1 cellular context compared by ENCODE assay signal in the genomic region with DNA sequence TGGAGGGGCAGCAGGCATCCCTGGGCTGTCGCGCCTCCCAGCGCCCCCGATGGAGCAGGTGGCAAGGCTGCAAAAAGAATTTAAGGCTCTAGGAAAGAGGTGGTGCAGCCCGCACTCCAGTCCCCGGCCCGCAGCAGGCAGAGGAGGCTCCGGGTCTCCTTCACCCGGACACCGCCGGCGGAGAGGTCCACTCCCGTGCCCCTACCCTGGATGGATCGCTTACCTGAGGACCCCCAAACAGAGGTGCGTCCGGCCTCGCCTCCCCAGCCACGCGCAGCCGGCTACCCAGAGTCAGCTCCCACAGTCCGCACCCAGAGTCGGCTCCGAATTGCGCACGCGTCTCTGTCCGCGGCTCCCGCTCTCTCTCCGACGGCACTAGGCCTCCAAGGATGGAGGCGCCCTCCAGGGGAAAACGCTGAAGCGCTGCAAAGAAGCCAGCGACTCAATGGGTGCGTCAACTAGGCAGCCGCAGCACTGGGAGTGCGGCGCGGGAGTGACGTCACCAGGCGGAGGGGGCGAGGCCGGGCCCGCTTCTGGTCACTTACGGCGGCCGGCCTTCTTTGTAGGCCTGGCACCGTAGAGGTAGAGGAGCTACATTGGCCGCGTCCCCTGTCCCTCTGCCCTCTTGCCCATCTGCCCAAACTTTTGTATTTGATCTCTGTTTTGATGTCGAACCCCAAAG.
TF ChIP-seq lines count a peak whose summit lies in the region.

A gene with protein sequence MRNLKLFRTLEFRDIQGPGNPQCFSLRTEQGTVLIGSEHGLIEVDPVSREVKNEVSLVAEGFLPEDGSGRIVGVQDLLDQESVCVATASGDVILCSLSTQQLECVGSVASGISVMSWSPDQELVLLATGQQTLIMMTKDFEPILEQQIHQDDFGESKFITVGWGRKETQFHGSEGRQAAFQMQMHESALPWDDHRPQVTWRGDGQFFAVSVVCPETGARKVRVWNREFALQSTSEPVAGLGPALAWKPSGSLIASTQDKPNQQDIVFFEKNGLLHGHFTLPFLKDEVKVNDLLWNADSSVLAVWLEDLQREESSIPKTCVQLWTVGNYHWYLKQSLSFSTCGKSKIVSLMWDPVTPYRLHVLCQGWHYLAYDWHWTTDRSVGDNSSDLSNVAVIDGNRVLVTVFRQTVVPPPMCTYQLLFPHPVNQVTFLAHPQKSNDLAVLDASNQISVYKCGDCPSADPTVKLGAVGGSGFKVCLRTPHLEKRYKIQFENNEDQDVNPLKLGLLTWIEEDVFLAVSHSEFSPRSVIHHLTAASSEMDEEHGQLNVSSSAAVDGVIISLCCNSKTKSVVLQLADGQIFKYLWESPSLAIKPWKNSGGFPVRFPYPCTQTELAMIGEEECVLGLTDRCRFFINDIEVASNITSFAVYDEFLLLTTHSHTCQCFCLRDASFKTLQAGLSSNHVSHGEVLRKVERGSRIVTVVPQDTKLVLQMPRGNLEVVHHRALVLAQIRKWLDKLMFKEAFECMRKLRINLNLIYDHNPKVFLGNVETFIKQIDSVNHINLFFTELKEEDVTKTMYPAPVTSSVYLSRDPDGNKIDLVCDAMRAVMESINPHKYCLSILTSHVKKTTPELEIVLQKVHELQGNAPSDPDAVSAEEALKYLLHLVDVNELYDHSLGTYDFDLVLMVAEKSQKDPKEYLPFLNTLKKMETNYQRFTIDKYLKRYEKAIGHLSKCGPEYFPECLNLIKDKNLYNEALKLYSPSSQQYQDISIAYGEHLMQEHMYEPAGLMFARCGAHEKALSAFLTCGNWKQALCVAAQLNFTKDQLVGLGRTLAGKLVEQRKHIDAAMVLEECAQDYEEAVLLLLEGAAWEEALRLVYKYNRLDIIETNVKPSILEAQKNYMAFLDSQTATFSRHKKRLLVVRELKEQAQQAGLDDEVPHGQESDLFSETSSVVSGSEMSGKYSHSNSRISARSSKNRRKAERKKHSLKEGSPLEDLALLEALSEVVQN (N-terminal part only) (minus strand): TSS at position 484 of the 682 bp plus-strand sequence. CDS start 2,978 bp downstream, outside the sequence.

TF ChIP-seq in K562, 482 proteins besides CTCF, POLR2A, EP300 and RAD21 (continued from another document and continues in another):
- TF ChIP-seq, protein P1, sequence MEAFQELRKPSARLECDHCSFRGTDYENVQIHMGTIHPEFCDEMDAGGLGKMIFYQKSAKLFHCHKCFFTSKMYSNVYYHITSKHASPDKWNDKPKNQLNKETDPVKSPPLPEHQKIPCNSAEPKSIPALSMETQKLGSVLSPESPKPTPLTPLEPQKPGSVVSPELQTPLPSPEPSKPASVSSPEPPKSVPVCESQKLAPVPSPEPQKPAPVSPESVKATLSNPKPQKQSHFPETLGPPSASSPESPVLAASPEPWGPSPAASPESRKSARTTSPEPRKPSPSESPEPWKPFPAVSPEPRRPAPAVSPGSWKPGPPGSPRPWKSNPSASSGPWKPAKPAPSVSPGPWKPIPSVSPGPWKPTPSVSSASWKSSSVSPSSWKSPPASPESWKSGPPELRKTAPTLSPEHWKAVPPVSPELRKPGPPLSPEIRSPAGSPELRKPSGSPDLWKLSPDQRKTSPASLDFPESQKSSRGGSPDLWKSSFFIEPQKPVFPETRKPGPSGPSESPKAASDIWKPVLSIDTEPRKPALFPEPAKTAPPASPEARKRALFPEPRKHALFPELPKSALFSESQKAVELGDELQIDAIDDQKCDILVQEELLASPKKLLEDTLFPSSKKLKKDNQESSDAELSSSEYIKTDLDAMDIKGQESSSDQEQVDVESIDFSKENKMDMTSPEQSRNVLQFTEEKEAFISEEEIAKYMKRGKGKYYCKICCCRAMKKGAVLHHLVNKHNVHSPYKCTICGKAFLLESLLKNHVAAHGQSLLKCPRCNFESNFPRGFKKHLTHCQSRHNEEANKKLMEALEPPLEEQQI (IDR thresholded peaks at IDR 0.05): 0 out of 2 replicates have a peak, but pooled peaks have one; percentile 16
- TF ChIP-seq, protein P2, sequence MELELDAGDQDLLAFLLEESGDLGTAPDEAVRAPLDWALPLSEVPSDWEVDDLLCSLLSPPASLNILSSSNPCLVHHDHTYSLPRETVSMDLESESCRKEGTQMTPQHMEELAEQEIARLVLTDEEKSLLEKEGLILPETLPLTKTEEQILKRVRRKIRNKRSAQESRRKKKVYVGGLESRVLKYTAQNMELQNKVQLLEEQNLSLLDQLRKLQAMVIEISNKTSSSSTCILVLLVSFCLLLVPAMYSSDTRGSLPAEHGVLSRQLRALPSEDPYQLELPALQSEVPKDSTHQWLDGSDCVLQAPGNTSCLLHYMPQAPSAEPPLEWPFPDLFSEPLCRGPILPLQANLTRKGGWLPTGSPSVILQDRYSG (tag; conservative IDR thresholded peaks at IDR 0.05; ENCODE audit: low read depth): 0 out of 2 replicates have a peak, but pooled peaks have one; percentile 62
- TF ChIP-seq, protein P3, sequence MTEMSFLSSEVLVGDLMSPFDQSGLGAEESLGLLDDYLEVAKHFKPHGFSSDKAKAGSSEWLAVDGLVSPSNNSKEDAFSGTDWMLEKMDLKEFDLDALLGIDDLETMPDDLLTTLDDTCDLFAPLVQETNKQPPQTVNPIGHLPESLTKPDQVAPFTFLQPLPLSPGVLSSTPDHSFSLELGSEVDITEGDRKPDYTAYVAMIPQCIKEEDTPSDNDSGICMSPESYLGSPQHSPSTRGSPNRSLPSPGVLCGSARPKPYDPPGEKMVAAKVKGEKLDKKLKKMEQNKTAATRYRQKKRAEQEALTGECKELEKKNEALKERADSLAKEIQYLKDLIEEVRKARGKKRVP (CRISPR knock-in tag; IDR thresholded peaks at IDR 0.05): no peak
- TF ChIP-seq, protein P4, sequence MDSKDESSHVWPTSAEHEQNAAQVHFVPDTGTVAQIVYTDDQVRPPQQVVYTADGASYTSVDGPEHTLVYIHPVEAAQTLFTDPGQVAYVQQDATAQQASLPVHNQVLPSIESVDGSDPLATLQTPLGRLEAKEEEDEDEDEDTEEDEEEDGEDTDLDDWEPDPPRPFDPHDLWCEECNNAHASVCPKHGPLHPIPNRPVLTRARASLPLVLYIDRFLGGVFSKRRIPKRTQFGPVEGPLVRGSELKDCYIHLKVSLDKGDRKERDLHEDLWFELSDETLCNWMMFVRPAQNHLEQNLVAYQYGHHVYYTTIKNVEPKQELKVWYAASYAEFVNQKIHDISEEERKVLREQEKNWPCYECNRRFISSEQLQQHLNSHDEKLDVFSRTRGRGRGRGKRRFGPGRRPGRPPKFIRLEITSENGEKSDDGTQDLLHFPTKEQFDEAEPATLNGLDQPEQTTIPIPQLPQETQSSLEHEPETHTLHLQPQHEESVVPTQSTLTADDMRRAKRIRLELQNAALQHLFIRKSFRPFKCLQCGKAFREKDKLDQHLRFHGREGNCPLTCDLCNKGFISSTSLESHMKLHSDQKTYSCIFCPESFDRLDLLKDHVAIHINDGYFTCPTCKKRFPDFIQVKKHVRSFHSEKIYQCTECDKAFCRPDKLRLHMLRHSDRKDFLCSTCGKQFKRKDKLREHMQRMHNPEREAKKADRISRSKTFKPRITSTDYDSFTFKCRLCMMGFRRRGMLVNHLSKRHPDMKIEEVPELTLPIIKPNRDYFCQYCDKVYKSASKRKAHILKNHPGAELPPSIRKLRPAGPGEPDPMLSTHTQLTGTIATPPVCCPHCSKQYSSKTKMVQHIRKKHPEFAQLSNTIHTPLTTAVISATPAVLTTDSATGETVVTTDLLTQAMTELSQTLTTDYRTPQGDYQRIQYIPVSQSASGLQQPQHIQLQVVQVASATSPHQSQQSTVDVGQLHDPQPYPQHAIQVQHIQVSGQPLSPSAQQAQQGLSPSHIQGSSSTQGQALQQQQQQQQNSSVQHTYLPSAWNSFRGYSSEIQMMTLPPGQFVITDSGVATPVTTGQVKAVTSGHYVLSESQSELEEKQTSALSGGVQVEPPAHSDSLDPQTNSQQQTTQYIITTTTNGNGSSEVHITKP (IDR thresholded peaks at IDR 0.05; ENCODE audit: partially characterized antibody): peak; percentile 40
- TF ChIP-seq U2AF2 (optimal IDR thresholded peaks at IDR 0.05; ENCODE audit: low read depth, low read length): no peak
- TF ChIP-seq, protein P5, sequence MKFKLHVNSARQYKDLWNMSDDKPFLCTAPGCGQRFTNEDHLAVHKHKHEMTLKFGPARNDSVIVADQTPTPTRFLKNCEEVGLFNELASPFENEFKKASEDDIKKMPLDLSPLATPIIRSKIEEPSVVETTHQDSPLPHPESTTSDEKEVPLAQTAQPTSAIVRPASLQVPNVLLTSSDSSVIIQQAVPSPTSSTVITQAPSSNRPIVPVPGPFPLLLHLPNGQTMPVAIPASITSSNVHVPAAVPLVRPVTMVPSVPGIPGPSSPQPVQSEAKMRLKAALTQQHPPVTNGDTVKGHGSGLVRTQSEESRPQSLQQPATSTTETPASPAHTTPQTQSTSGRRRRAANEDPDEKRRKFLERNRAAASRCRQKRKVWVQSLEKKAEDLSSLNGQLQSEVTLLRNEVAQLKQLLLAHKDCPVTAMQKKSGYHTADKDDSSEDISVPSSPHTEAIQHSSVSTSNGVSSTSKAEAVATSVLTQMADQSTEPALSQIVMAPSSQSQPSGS (CRISPR knock-in tag; IDR thresholded peaks at IDR 0.05): peak; percentile 88; the same call in 1 of the 2 replicates
- TF ChIP-seq, protein P6, sequence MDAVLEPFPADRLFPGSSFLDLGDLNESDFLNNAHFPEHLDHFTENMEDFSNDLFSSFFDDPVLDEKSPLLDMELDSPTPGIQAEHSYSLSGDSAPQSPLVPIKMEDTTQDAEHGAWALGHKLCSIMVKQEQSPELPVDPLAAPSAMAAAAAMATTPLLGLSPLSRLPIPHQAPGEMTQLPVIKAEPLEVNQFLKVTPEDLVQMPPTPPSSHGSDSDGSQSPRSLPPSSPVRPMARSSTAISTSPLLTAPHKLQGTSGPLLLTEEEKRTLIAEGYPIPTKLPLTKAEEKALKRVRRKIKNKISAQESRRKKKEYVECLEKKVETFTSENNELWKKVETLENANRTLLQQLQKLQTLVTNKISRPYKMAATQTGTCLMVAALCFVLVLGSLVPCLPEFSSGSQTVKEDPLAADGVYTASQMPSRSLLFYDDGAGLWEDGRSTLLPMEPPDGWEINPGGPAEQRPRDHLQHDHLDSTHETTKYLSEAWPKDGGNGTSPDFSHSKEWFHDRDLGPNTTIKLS (IDR thresholded peaks at IDR 0.05; ENCODE audit: borderline replicate concordance, low read depth): peak; percentile 19; the same call in 1 of the 2 replicates
- TF ChIP-seq, protein P7, sequence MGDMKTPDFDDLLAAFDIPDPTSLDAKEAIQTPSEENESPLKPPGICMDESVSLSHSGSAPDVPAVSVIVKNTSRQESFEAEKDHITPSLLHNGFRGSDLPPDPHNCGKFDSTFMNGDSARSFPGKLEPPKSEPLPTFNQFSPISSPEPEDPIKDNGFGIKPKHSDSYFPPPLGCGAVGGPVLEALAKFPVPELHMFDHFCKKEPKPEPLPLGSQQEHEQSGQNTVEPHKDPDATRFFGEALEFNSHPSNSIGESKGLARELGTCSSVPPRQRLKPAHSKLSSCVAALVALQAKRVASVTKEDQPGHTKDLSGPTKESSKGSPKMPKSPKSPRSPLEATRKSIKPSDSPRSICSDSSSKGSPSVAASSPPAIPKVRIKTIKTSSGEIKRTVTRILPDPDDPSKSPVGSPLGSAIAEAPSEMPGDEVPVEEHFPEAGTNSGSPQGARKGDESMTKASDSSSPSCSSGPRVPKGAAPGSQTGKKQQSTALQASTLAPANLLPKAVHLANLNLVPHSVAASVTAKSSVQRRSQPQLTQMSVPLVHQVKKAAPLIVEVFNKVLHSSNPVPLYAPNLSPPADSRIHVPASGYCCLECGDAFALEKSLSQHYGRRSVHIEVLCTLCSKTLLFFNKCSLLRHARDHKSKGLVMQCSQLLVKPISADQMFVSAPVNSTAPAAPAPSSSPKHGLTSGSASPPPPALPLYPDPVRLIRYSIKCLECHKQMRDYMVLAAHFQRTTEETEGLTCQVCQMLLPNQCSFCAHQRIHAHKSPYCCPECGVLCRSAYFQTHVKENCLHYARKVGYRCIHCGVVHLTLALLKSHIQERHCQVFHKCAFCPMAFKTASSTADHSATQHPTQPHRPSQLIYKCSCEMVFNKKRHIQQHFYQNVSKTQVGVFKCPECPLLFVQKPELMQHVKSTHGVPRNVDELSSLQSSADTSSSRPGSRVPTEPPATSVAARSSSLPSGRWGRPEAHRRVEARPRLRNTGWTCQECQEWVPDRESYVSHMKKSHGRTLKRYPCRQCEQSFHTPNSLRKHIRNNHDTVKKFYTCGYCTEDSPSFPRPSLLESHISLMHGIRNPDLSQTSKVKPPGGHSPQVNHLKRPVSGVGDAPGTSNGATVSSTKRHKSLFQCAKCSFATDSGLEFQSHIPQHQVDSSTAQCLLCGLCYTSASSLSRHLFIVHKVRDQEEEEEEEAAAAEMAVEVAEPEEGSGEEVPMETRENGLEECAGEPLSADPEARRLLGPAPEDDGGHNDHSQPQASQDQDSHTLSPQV (IDR thresholded peaks at IDR 0.05): no peak
- peak; percentile 36 for TF ChIP-seq ZBTB7A (IDR thresholded peaks at IDR 0.05; ENCODE audit: borderline replicate concordance, control insufficient read depth, low read depth, low read length)
- peak; percentile 22 to 78; a peak in 2 of 4 replicates for TF ChIP-seq TEAD1 (CRISPR knock-in tag; IDR thresholded peaks at IDR 0.05)
- no peak for TF ChIP-seq CBX8 (IDR thresholded peaks at IDR 0.05; ENCODE audit: borderline replicate concordance, extremely low read depth, low read depth, low read length, poor library complexity, severe bottlenecking)
- TF ChIP-seq DIDO1 (tag; IDR thresholded peaks at IDR 0.05; ENCODE audit: low read depth): peak; percentile 33; the same call in 1 of the 2 replicates
- peak; percentile 75 for TF ChIP-seq HDAC2 (IDR thresholded peaks at IDR 0.05)
- peak in 1 of 2 experiments; percentile 64; a peak in 2 of 4 replicates for TF ChIP-seq HDAC1 (IDR thresholded peaks at IDR 0.05)
- TF ChIP-seq PHF20 (IDR thresholded peaks at IDR 0.05; ENCODE audit: partially characterized antibody): peak; percentile 92
- TF ChIP-seq MAZ (CRISPR knock-in tag; conservative IDR thresholded peaks at IDR 0.05 in 1 of 2, IDR thresholded peaks at IDR 0.05 in 1 of 2): peak; percentile 97
- TF ChIP-seq RAD51 (IDR thresholded peaks at IDR 0.05; ENCODE audit: borderline replicate concordance, low read depth): no peak
- TF ChIP-seq, protein P8, sequence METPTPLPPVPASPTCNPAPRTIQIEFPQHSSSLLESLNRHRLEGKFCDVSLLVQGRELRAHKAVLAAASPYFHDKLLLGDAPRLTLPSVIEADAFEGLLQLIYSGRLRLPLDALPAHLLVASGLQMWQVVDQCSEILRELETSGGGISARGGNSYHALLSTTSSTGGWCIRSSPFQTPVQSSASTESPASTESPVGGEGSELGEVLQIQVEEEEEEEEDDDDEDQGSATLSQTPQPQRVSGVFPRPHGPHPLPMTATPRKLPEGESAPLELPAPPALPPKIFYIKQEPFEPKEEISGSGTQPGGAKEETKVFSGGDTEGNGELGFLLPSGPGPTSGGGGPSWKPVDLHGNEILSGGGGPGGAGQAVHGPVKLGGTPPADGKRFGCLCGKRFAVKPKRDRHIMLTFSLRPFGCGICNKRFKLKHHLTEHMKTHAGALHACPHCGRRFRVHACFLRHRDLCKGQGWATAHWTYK (CRISPR knock-in tag; IDR thresholded peaks at IDR 0.05): no peak
- peak; percentile 94 for TF ChIP-seq POLR2G (IDR thresholded peaks at IDR 0.05; ENCODE audit: low read depth, low read length)
- TF ChIP-seq KLF13 (tag; IDR thresholded peaks at IDR 0.05; ENCODE audit: borderline replicate concordance, low read depth): peak; percentile 71; the same call in 1 of the 2 replicates
- peak; percentile 76 for TF ChIP-seq NFIC (IDR thresholded peaks at IDR 0.05)
- TF ChIP-seq, protein P9, sequence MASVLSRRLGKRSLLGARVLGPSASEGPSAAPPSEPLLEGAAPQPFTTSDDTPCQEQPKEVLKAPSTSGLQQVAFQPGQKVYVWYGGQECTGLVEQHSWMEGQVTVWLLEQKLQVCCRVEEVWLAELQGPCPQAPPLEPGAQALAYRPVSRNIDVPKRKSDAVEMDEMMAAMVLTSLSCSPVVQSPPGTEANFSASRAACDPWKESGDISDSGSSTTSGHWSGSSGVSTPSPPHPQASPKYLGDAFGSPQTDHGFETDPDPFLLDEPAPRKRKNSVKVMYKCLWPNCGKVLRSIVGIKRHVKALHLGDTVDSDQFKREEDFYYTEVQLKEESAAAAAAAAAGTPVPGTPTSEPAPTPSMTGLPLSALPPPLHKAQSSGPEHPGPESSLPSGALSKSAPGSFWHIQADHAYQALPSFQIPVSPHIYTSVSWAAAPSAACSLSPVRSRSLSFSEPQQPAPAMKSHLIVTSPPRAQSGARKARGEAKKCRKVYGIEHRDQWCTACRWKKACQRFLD (CRISPR knock-in tag; IDR thresholded peaks at IDR 0.05): peak; percentile 91
